15 cellular contexts compared by ENCODE assay signal in genomic region chr3:65796676-65797075, GRCh38.
DNase-seq lines count a peak whose midpoint lies in the region; ATAC-seq and TF ChIP-seq lines count a peak whose summit lies in the region.
"Had no signal": no experiment of that assay in that cellular context is flagged by ENCODE, and none has a peak within 500 bp of the region (broad histone marks: within the 10 kb centered on the region; RNA-seq: fewer than 3 reads in every experiment).

No MANE protein-coding gene starts in this region.

- peaks cover 8% of the 10 kb centered on the region for H3K79me1 ChIP-seq in trophoblast cell (ENCODE audit: low read length)

- no peak overlapping the region for H3K14ac ChIP-seq in trophoblast cell (ENCODE audit: low read length)

- H2AFZ ChIP-seq in trophoblast cell (ENCODE audit: insufficient read depth, low read length, poor library complexity): no peak overlapping the region

- no peak overlapping the region for H4K8ac ChIP-seq in trophoblast cell (ENCODE audit: low read depth, low read length)

- H3K4ac ChIP-seq in trophoblast cell (ENCODE audit: low read depth, low read length): no peak overlapping the region

- H3K4me1 ChIP-seq in esophagus muscularis mucosa (no peaks in the 10 kb centered on the region), trophoblast cell (ENCODE audit: control insufficient read depth in 1 of 2, insufficient read depth in 2 of 2, low read length in 2 of 2) (peaks cover 7 to 9% of the 10 kb centered on the region in 2 experiments)
- H3K4me1 ChIP-seq: HAP-1 had no signal

- H3K27ac ChIP-seq in esophagus muscularis mucosa (replicated peaks in 1 of 4): no peak overlapping the region
- H3K27ac ChIP-seq in trophoblast cell (ENCODE audit: low read depth, low read length): no peak overlapping the region
- H3K27ac ChIP-seq: BLaER1 had no signal

- H2BK12ac ChIP-seq in trophoblast cell (ENCODE audit: low read length): no peak overlapping the region

- no peak for TF ChIP-seq POLR2A in esophagus muscularis mucosa (IDR thresholded peaks at IDR 0.05; ENCODE audit: low read depth)

- H3K27me3 ChIP-seq in esophagus muscularis mucosa: no peaks in the 10 kb centered on the region
- H3K27me3 ChIP-seq in trophoblast cell (ENCODE audit: insufficient read depth, low read length): no peaks in the 10 kb centered on the region
- H3K27me3 ChIP-seq: BLaER1 had no signal

- H3K9me3 ChIP-seq in esophagus muscularis mucosa (no peaks in the 10 kb centered on the region), trophoblast cell (ENCODE audit: insufficient read depth, low read depth, low read length) (no peaks in the 10 kb centered on the region)
- H3K9me3 ChIP-seq: BLaER1, HAP-1 had no signal

- H3K79me2 ChIP-seq in trophoblast cell (ENCODE audit: control insufficient read depth, insufficient read depth, low read length, poor library complexity): no peaks in the 10 kb centered on the region

- H3K4me2 ChIP-seq in trophoblast cell (ENCODE audit: low read length): no peak overlapping the region
- H3K4me2 ChIP-seq: BLaER1 had no signal

- H3K4me3 ChIP-seq in esophagus muscularis mucosa: no peak overlapping the region
- no peak overlapping the region for H3K4me3 ChIP-seq in trophoblast cell (ENCODE audit: low read depth, low read length)
- H3K4me3 ChIP-seq: BLaER1, GM12878, HAP-1 had no signal

- H3K9ac ChIP-seq in trophoblast cell (ENCODE audit: low read length): no peak overlapping the region
- H3K9ac ChIP-seq: BLaER1 had no signal

- H2BK120ac ChIP-seq in trophoblast cell (ENCODE audit: insufficient read depth, low read length, poor library complexity): no peak overlapping the region

- no peak for TF ChIP-seq CTCF in esophagus muscularis mucosa (IDR thresholded peaks at IDR 0.05)

- no peak for TF ChIP-seq EP300 in esophagus muscularis mucosa (IDR thresholded peaks at IDR 0.05)

- H2AK5ac ChIP-seq in trophoblast cell (ENCODE audit: low read length): no peak overlapping the region

- H2BK5ac ChIP-seq in trophoblast cell (ENCODE audit: low read depth, low read length, poor library complexity): no peak overlapping the region

- H4K12ac ChIP-seq in trophoblast cell (ENCODE audit: low read depth, low read length): no peak overlapping the region

- H3K36me3 ChIP-seq in esophagus muscularis mucosa: no peaks in the 10 kb centered on the region
- H3K36me3 ChIP-seq in trophoblast cell (ENCODE audit: control insufficient read depth in 1 of 2, insufficient read depth in 2 of 2, low read length in 2 of 2): no peaks in the 10 kb centered on the region
- H3K36me3 ChIP-seq: BLaER1, HAP-1 had no signal

- peak; percentile 10 for DNase-seq in NCI-H82 (lab: John Stamatoyannopoulos, UW)
- no peak for DNase-seq in NCI-H82 treated with DMSO at 0.1 percent for 48 hours (lab: John Stamatoyannopoulos, UW; ENCODE audit: unreplicated experiment)
- peak; percentile 4 for DNase-seq in M059J (ENCODE audit: low read depth)
- DNase-seq in esophagus muscularis mucosa (ENCODE audit: extremely low spot score): peak; percentile 62
- DNase-seq in trophoblast cell: peak; percentile 10 to 25
- DNase-seq in NCI-H2107 treated with DMSO at 0.1 percent for 48 hours (lab: John Stamatoyannopoulos, UW; ENCODE audit: unreplicated experiment): no peak
- DNase-seq in activated naive CD4-positive, alpha-beta T cell treated with anti-CD3 and anti-CD28 coated beads, Interleukin-2, amount 50 U/mL, for 16 hours: no peak
- DNase-seq: 8988T; CD4-positive, alpha-beta memory T cell; DMS79 treated with DMSO at 0.1 percent for 48 hours; GOT3 had no signal

- H3K23ac ChIP-seq in trophoblast cell (ENCODE audit: low read length): no peak overlapping the region

- WGBS in esophagus muscularis mucosa: 97% methylated on average over 4 of the region's 4 CpGs
- WGBS in trophoblast cell (ENCODE audit: extremely low coverage, insufficient coverage, insufficient read length): no CpG with 5 or more reads among the region's 4 CpGs

- no peak overlapping the region for H4K91ac ChIP-seq in trophoblast cell (ENCODE audit: low read depth, low read length)

- no peak overlapping the region for H3K18ac ChIP-seq in trophoblast cell (ENCODE audit: low read length)

- intact Hi-C loops in esophagus muscularis mucosa (cut with DNase I): no loop called here

- no peak for ATAC-seq in GM21786 (IDR thresholded peaks at IDR 0.05; ENCODE audit: unreplicated experiment)
- ATAC-seq: GM12878 had no signal

Comparison
In these comparisons a context has a peak if more than half of its experiments do, and no peak if none do; other contexts are left out.
1. DNase-seq: peak in NCI-H82 (single experiment), M059J (single experiment), esophagus muscularis mucosa (single experiment) and trophoblast cell (2 of 2); none in NCI-H82 treated with DMSO at 0.1 percent for 48 hours (single experiment), NCI-H2107 treated with DMSO at 0.1 percent for 48 hours (single experiment) and activated naive CD4-positive, alpha-beta T cell treated with anti-CD3 and anti-CD28 coated beads, Interleukin-2, amount 50 U/mL, for 16 hours (single experiment).